In the genomic region with DNA sequence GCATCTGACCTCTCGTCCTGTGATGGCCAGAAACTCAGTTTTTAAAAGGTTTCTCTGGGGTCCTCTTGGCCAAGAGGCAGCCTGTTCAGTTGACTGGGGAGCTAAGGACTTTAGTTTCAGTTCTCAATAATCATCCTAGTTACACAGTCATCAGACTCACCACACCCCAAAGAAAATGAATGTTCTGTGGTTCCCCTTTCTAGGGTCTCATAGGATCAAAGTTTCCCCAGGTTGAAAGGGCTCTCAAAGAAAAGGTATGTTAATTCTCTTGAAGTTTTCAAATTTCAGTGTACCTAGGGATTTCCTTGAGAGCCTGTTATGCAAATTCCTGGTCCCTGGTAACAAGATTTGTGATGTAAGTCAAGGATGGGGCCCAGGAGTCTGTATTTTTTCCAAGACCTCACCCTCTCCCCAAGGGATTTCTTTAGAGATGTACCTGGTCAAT, we compare ENCODE assay signal across 8 cellular contexts.
DNase-seq lines count a peak whose midpoint lies in the region; ATAC-seq and TF ChIP-seq lines count a peak whose summit lies in the region.

No MANE protein-coding gene starts in this region.

- no peak overlapping the region for H3K9ac ChIP-seq in fibroblast of lung (ENCODE audit: insufficient read depth, low read length)

- no peaks in the 10 kb centered on the region for H3K36me3 ChIP-seq in fibroblast of lung (ENCODE audit: control insufficient read depth, insufficient read depth, low read length)

- H3K79me2 ChIP-seq in fibroblast of lung (ENCODE audit: control insufficient read depth, insufficient read depth, low read length), result no peaks in the 10 kb centered on the region

- DNase-seq in fibroblast of lung (ENCODE audit: low read depth in 2 of 2) (no peak), 8988T (no peak), NCI-H774 (lab: John Stamatoyannopoulos, UW) (no peak), sciatic nerve (ENCODE audit: low spot score) (no peak)
- DNase-seq in stimulated activated naive CD4-positive, alpha-beta T cell treated with Interleukin-2 at 50 U/mL for 16 hours (lab: John Stamatoyannopoulos, UW), result no peak

- intact Hi-C loops in sciatic nerve (cut with DNase I), result no loop called here

- H3K4me2 ChIP-seq in fibroblast of lung (ENCODE audit: extremely low read depth, insufficient read depth, low read length), result peak overlapping the region; percentile 15

- no peaks in the 10 kb centered on the region for H3K4me1 ChIP-seq in fibroblast of lung (ENCODE audit: control insufficient read depth, extremely low read depth, insufficient read depth, low read length)

- H2AFZ ChIP-seq in fibroblast of lung (ENCODE audit: low read length), result no peak overlapping the region

- no peaks in the 10 kb centered on the region for H3K27me3 ChIP-seq in fibroblast of lung (ENCODE audit: control insufficient read depth, insufficient read depth, low read length)

- no peak for TF ChIP-seq CTCF in fibroblast of lung (conservative IDR thresholded peaks at IDR 0.05 in 1 of 2, IDR thresholded peaks at IDR 0.05 in 1 of 2; ENCODE audit: low read depth in 1 of 2, low read length in 2 of 2)

- H3K4me3 ChIP-seq in fibroblast of lung (replicated peaks in 1 of 4; ENCODE audit: control extremely low read depth in 1 of 4, insufficient read depth in 1 of 4, low read depth in 3 of 4, low read length in 4 of 4), result no peak overlapping the region

- ATAC-seq in GM18499 (IDR thresholded peaks at IDR 0.05; ENCODE audit: insufficient read depth, unreplicated experiment) (peak; percentile 88), GM21447 (IDR thresholded peaks at IDR 0.05; ENCODE audit: unreplicated experiment) (peak; percentile 95), HG03439 (IDR thresholded peaks at IDR 0.05; ENCODE audit: unreplicated experiment) (peak; percentile 84), sciatic nerve (no peak)

- H3K9me3 ChIP-seq in fibroblast of lung (ENCODE audit: control insufficient read depth, insufficient read depth, low read depth, low read length), result no peaks in the 10 kb centered on the region

- H3K27ac ChIP-seq in fibroblast of lung (ENCODE audit: insufficient read depth, low read length), result no peak overlapping the region

- H4K20me1 ChIP-seq in fibroblast of lung (ENCODE audit: control insufficient read depth, extremely low read depth, insufficient read depth, low read length), result no peaks in the 10 kb centered on the region
